Comparison of ENCODE assay signal across 10 cellular contexts in genomic region chr14:68598089-68598488, GRCh38.
DNase-seq lines count a peak whose midpoint lies in the region; FAIRE-seq and TF ChIP-seq lines count a peak whose summit lies in the region.
"Had no signal": no experiment of that assay in that cellular context is flagged by ENCODE, and none has a peak within 500 bp of the region (broad histone marks: within the 10 kb centered on the region; RNA-seq: fewer than 3 reads in every experiment).

No MANE protein-coding gene starts in this region.

- H3K4me3 ChIP-seq in HUES48 (ENCODE audit: low read depth, low read length) (no peak overlapping the region), colonic mucosa (no peak overlapping the region), mucosa of stomach (ENCODE audit: low read length) (no peak overlapping the region), stomach smooth muscle (ENCODE audit: low read length in 2 of 2) (no peak overlapping the region)

- intact Hi-C loops in colonic mucosa (cut with DNase I): no loop called here

- no peak for TF ChIP-seq POLR2A in H54 (IDR thresholded peaks at IDR 0.05; ENCODE audit: low read depth, low read length)

- no peak for DNase-seq in colonic mucosa
- DNase-seq in activated gamma-delta T cell treated with Interleukin-2 at 50 U/mL for 16 hours: no peak
- DNase-seq in Ammon's horn (ENCODE audit: low spot score): no peak
- DNase-seq in H54 (ENCODE audit: insufficient read length, low spot score): no peak
- no peak for DNase-seq in inferior parietal cortex (ENCODE audit: extremely low spot score)
- DNase-seq: activated CD4-positive, alpha-beta memory T cell treated with anti-CD3 and anti-CD28 coated beads for 36 hours; NCI-H524 treated with DMSO at 0.1 percent for 48 hours had no signal

- no peaks in the 10 kb centered on the region for H3K9me3 ChIP-seq in HUES48 (ENCODE audit: control insufficient read depth, insufficient read depth, low read length)
- H3K9me3 ChIP-seq in colonic mucosa: no peaks in the 10 kb centered on the region
- H3K9me3 ChIP-seq in mucosa of stomach (ENCODE audit: control insufficient read depth, low read length): no peaks in the 10 kb centered on the region
- no peaks in the 10 kb centered on the region for H3K9me3 ChIP-seq in stomach smooth muscle (ENCODE audit: control insufficient read depth in 2 of 2, low read length in 2 of 2)

- no peak for TF ChIP-seq CTCF in colonic mucosa (IDR thresholded peaks at IDR 0.05)

- no peak for FAIRE-seq in H54 (lab: Jason Lieb, UNC)

- H3K4me1 ChIP-seq in HUES48 (ENCODE audit: control insufficient read depth, insufficient read depth, low read length) (peaks cover 14% of the 10 kb centered on the region), colonic mucosa (no peaks in the 10 kb centered on the region), mucosa of stomach (ENCODE audit: control insufficient read depth, insufficient read depth, low read length) (peaks cover 36% of the 10 kb centered on the region), stomach smooth muscle (ENCODE audit: control insufficient read depth, insufficient read depth, low read length) (peaks cover 19% of the 10 kb centered on the region)

- peak overlapping the region; percentile 65 for H3K27ac ChIP-seq in HUES48 (ENCODE audit: low read depth, low read length)
- H3K27ac ChIP-seq in colonic mucosa: peak overlapping the region; percentile 91
- peak overlapping the region; percentile 55 for H3K27ac ChIP-seq in stomach smooth muscle (ENCODE audit: low read length)

- H3K9ac ChIP-seq in HUES48 (ENCODE audit: low read depth, low read length) (no peak overlapping the region), colonic mucosa (ENCODE audit: low read depth in 2 of 2, low read length in 2 of 2) (peak overlapping the region in 1 of 2 donors; percentile 58), mucosa of stomach (ENCODE audit: low read length) (peak overlapping the region; percentile 53), stomach smooth muscle (ENCODE audit: low read length in 2 of 2) (peak overlapping the region in 1 of 2 donors; percentile 3)

- H3K27me3 ChIP-seq in HUES48 (ENCODE audit: control insufficient read depth, insufficient read depth, low read length) (no peaks in the 10 kb centered on the region), colonic mucosa (no peaks in the 10 kb centered on the region), mucosa of stomach (ENCODE audit: control insufficient read depth, insufficient read depth, low read length) (no peaks in the 10 kb centered on the region), stomach smooth muscle (ENCODE audit: control insufficient read depth in 1 of 2, insufficient read depth in 2 of 2, low read length in 2 of 2) (no peaks in the 10 kb centered on the region)

- H3K36me3 ChIP-seq in HUES48 (ENCODE audit: control insufficient read depth, insufficient read depth, low read length): no peaks in the 10 kb centered on the region
- H3K36me3 ChIP-seq in colonic mucosa: no peaks in the 10 kb centered on the region
- H3K36me3 ChIP-seq in mucosa of stomach (ENCODE audit: control insufficient read depth, insufficient read depth, low read length): no peaks in the 10 kb centered on the region
- H3K36me3 ChIP-seq in stomach smooth muscle (ENCODE audit: control insufficient read depth in 2 of 2, insufficient read depth in 2 of 2, low read length in 2 of 2): no peaks in the 10 kb centered on the region
